22 cellular contexts compared by ENCODE assay signal in the genomic region with DNA sequence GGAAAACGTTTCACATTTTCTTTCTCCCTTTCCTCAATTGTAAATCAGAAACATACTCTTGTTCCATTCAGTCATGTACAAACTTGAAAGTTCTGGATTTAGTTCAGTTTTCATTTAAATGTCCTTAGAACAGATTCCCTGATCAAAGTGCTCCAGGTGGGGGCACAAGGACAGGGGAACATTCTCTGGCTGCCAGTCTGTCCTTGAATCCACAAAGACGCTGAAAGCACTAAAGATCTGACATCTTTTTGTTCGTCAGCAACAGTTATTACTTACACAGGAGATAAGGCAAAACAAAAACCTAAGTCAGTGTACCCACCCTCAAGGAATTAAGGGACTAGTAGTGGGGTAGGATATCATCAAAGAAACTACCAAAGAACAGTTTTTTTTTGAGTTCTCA.
DNase-seq lines count a peak whose midpoint lies in the region; ATAC-seq, FAIRE-seq and TF ChIP-seq lines count a peak whose summit lies in the region.
"Had no signal": no experiment of that assay in that cellular context is flagged by ENCODE, and none has a peak within 500 bp of the region (broad histone marks: within the 10 kb centered on the region; RNA-seq: fewer than 3 reads in every experiment).

No MANE protein-coding gene starts in this region.

- POLR2A ChIA-PET in HepG2 (lab: Yijun Ruan, JAX): no interaction called here

- H2AFZ ChIP-seq in HepG2 (ENCODE audit: low read length): no peak overlapping the region

- H3K27me3 ChIP-seq in HepG2 (ENCODE audit: control insufficient read depth in 1 of 2, insufficient read depth in 2 of 2, low read length in 2 of 2) (no peaks in the 10 kb centered on the region), right lobe of liver (no peaks in the 10 kb centered on the region)
- H3K27me3 ChIP-seq: BLaER1 treated with 17β-estradiol and CSF1 and Interleukin-3, amounts not matched to agents 10 nM and 100 nM; MG63; Peyer's patch had no signal

- peaks cover 64% of the 10 kb centered on the region for H3K4me1 Mint-ChIP-seq in chondrocyte (ENCODE audit: low read depth)
- H3K4me1 Mint-ChIP-seq in progenitor cell of endocrine pancreas (ENCODE audit: low read depth): peaks cover 2% of the 10 kb centered on the region
- no peaks in the 10 kb centered on the region for H3K4me1 Mint-ChIP-seq in activated T-cell treated with anti-CD3 and anti-CD28 coated beads, Interleukin-2, amount 50 U/mL, for 72 hours (ENCODE audit: low read depth)

- intact Hi-C loops in HepG2 (cut with micrococcal nuclease; ENCODE audit: unreplicated experiment): no loop called here
- intact Hi-C loops in right lobe of liver (cut with DNase I): no loop called here
- intact Hi-C loops in head of caudate nucleus (cut with DNase I): no loop called here

- peaks cover 63% of the 10 kb centered on the region for H4K20me1 ChIP-seq in HepG2 (ENCODE audit: insufficient read depth, low read length)

- H3K9ac ChIP-seq in HepG2 (ENCODE audit: insufficient read depth, low read depth, low read length): no peak overlapping the region

- TF ChIP-seq POLR2A in HepG2 (IDR thresholded peaks at IDR 0.05; ENCODE audit: insufficient read depth in 1 of 2, low read depth in 2 of 2, low read length in 2 of 2): no peak
- TF ChIP-seq POLR2A in right lobe of liver (IDR thresholded peaks at IDR 0.05): no peak

- H3K27ac Mint-ChIP-seq in chondrocyte (ENCODE audit: unreplicated experiment) (peak overlapping the region; percentile 53), progenitor cell of endocrine pancreas (peak overlapping the region; percentile 84)
- no peak overlapping the region for H3K27ac Mint-ChIP-seq in activated T-cell treated with anti-CD3 and anti-CD28 coated beads, Interleukin-2, amount 50 U/mL, for 72 hours
- H3K27ac Mint-ChIP-seq: CD4-positive, alpha-beta T cell had no signal

- H3K36me3 ChIP-seq in HepG2 (replicated peaks in 1 of 2; ENCODE audit: control insufficient read depth in 1 of 2, insufficient read depth in 2 of 2, low read length in 2 of 2) (peaks cover 40 to 88% of the 10 kb centered on the region in 2 experiments), right lobe of liver (peaks cover 7 to 59% (median 31%) of the 10 kb centered on the region in 4 donors)

- DNase-seq in HepG2 (ENCODE audit: low spot score) (no peak), right lobe of liver (no peak), chondrocyte (ENCODE audit: low spot score) (no peak), progenitor cell of endocrine pancreas (ENCODE audit: low spot score, unreplicated experiment) (no peak), head of caudate nucleus (no peak), NCI-H524 (lab: John Stamatoyannopoulos, UW) (no peak)
- no peak for DNase-seq in activated T-cell treated with anti-CD3 and anti-CD28 coated beads, Interleukin-2, amount 50 U/mL, for 72 hours
- DNase-seq: AML-193; CD4-positive, alpha-beta T cell; H7; IMR-90; KG1; MG63; NCI-H1105 treated with DMSO at 0.1 percent for 48 hours; NCI-H2029 treated with DMSO at 0.1 percent for 48 hours; NCI-H446 treated with DMSO at 0.1 percent for 48 hours; NCI-H526 treated with DMSO at 0.1 percent for 48 hours; Peyer's patch; SHP77 treated with DMSO at 0.1 percent for 48 hours had no signal

- H3K4me1 ChIP-seq in HepG2 (ENCODE audit: insufficient read depth, low read length): peaks cover 24% of the 10 kb centered on the region
- peaks cover 0 to 8% (median 2%) of the 10 kb centered on the region in 4 donors for H3K4me1 ChIP-seq in right lobe of liver
- H3K4me1 ChIP-seq: Peyer's patch had no signal

- FAIRE-seq in HepG2 (lab: Jason Lieb, UNC): no peak
- FAIRE-seq: A549, G401.6 had no signal

- TF ChIP-seq CTCF in HepG2 (CRISPR knock-in tag; IDR thresholded peaks at IDR 0.05): no peak
- no peak for TF ChIP-seq CTCF in right lobe of liver (IDR thresholded peaks at IDR 0.05)
- no peak for TF ChIP-seq CTCF in chondrocyte (IDR thresholded peaks at IDR 0.05)
- no peak for TF ChIP-seq CTCF in progenitor cell of endocrine pancreas (IDR thresholded peaks at IDR 0.05; ENCODE audit: unreplicated experiment)

- H3K4me2 ChIP-seq in HepG2 (ENCODE audit: low read depth, low read length): no peak overlapping the region
- H3K4me2 ChIP-seq: A549 had no signal

- CTCF ChIA-PET in HepG2 (lab: Yijun Ruan, JAX; ENCODE audit: low intra/inter-chr PET ratio, low total read pairs): no interaction called here

- H3K36me3 Mint-ChIP-seq in chondrocyte (ENCODE audit: low read depth) (peaks cover 49% of the 10 kb centered on the region), progenitor cell of endocrine pancreas (ENCODE audit: insufficient read depth) (peaks cover 40% of the 10 kb centered on the region)
- H3K36me3 Mint-ChIP-seq in activated T-cell treated with anti-CD3 and anti-CD28 coated beads, Interleukin-2, amount 50 U/mL, for 72 hours (ENCODE audit: insufficient read depth in 2 of 2): peaks cover 2 to 4% of the 10 kb centered on the region in 2 donors

- TF ChIP-seq RAD21 in HepG2 (CRISPR knock-in tag; IDR thresholded peaks at IDR 0.05): no peak

- in situ Hi-C loops in HepG2 (cut with HindIII; ENCODE audit: extremely low pct_ligation_motif_present, low pct_unique_long_range_greater_than_20kb): no loop called here

- H3K4me3 ChIP-seq in HepG2 (replicated peaks in 1 of 3; ENCODE audit: insufficient read depth in 1 of 3, low read depth in 2 of 3, low read length in 3 of 3): no peak overlapping the region
- no peak overlapping the region for H3K4me3 ChIP-seq in right lobe of liver
- H3K4me3 ChIP-seq: A549; BLaER1 treated with 17β-estradiol and CSF1 and Interleukin-3, amounts not matched to agents 10 nM and 100 nM; MG63; Peyer's patch had no signal

- no TSS peak for BruUV-seq in HepG2 (replicated peaks; lab: Mats Ljungman, UMichigan)

- H3K27me3 Mint-ChIP-seq in chondrocyte (ENCODE audit: low read depth) (no peaks in the 10 kb centered on the region), progenitor cell of endocrine pancreas (no peaks in the 10 kb centered on the region)
- no peaks in the 10 kb centered on the region for H3K27me3 Mint-ChIP-seq in activated T-cell treated with anti-CD3 and anti-CD28 coated beads, Interleukin-2, amount 50 U/mL, for 72 hours (ENCODE audit: low read depth)
- H3K27me3 Mint-ChIP-seq: CD4-positive, alpha-beta T cell had no signal

- no peaks in the 10 kb centered on the region for H3K9me3 ChIP-seq in HepG2 (ENCODE audit: low read length)
- no peaks in the 10 kb centered on the region for H3K9me3 ChIP-seq in right lobe of liver
- H3K9me3 ChIP-seq: A549; BLaER1 treated with 17β-estradiol and CSF1 and Interleukin-3, amounts not matched to agents 10 nM and 100 nM; MG63; Peyer's patch had no signal

- ATAC-seq in HepG2 (no peak), right lobe of liver (no peak)
- no peak for ATAC-seq in activated T-cell treated with anti-CD3 and anti-CD28 coated beads, Interleukin-2, amount 50 U/mL, for 72 hours (replicated peaks in 1 of 2)
- ATAC-seq: A549 had no signal

- H3K4me3 Mint-ChIP-seq in chondrocyte (ENCODE audit: unreplicated experiment) (no peak overlapping the region), progenitor cell of endocrine pancreas (ENCODE audit: low read depth) (no peak overlapping the region)
- H3K4me3 Mint-ChIP-seq in activated T-cell treated with anti-CD3 and anti-CD28 coated beads, Interleukin-2, amount 50 U/mL, for 72 hours: no peak overlapping the region
- H3K4me3 Mint-ChIP-seq: CD4-positive, alpha-beta T cell had no signal

- H3K9me3 Mint-ChIP-seq in chondrocyte (ENCODE audit: low read depth) (no peaks in the 10 kb centered on the region), progenitor cell of endocrine pancreas (ENCODE audit: low read depth) (no peaks in the 10 kb centered on the region)
- no peaks in the 10 kb centered on the region for H3K9me3 Mint-ChIP-seq in activated T-cell treated with anti-CD3 and anti-CD28 coated beads, Interleukin-2, amount 50 U/mL, for 72 hours
- H3K9me3 Mint-ChIP-seq: CD4-positive, alpha-beta T cell had no signal

- WGBS in HepG2 (ENCODE audit: low lambda C conversion rate): 96% methylated on average over 3 of the region's 3 CpGs
- 73% methylated on average over 3 of the region's 3 CpGs for WGBS in right lobe of liver (ENCODE audit: insufficient coverage, low coverage, low lambda C conversion rate, missing lambda C conversion rate)

- TF ChIP-seq EP300 in HepG2 (IDR thresholded peaks at IDR 0.05; ENCODE audit: low read depth in 2 of 2, low read length in 2 of 2) (no peak), HepG2 (CRISPR knock-in tag; IDR thresholded peaks at IDR 0.05; ENCODE audit: borderline replicate concordance) (no peak)

- no peak overlapping the region for H3K27ac ChIP-seq in HepG2 (ENCODE audit: extremely low read length, insufficient read depth, low read length)
- H3K27ac ChIP-seq in right lobe of liver: no peak overlapping the region
- H3K27ac ChIP-seq: Peyer's patch had no signal

- peaks cover 2% of the 10 kb centered on the region for H3K79me2 ChIP-seq in HepG2 (ENCODE audit: insufficient read depth, low read length)

TF ChIP-seq in HepG2, 621 proteins besides CTCF, POLR2A, EP300 and RAD21:
- TF ChIP-seq POLR2AphosphoS2 (IDR thresholded peaks at IDR 0.05; ENCODE audit: low read depth, low read length) (peak; percentile 47; the same call in 1 of the 2 replicates), RBM22 (optimal IDR thresholded peaks at IDR 0.05; ENCODE audit: low read length) (peak; percentile 66), TARDBP (CRISPR knock-in tag; IDR thresholded peaks at IDR 0.05) (no peak)
TF ChIP-seq in HepG2: peak in this region for 2.
